In the genomic region with DNA sequence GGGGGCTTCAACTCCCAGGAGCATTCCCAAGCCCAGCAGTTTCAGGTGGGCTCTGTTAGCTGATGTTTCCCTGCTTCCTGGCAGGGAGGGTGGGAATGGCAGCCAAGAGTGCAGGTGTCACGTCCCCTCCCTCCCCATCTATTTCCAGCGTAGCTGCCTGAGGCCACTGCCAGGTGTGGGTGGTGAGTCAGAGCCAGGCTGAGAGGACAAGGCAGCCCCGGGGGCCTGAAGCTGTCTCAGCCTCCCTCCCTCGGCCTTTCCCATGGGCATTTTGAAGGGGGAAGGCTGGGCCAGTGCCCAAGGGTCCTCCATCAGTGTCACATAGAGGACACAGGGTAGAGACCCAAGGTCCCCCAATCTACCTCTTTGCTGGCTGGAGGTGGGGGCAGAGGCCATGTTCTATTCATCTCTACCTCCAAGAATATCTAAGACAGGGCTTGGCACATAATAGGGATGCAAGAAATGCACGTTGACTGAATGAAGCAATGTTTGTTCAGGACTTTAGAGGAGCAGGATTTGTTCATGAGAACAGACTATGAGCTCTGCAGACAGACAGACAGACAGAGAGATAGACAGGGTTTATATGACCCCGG, we compare ENCODE assay signal across 1 cellular context.
TF ChIP-seq lines count a peak whose summit lies in the region.

No MANE protein-coding gene starts in this region.

TF ChIP-seq in HepG2, 621 proteins besides CTCF, POLR2A, EP300 and RAD21 (continued from another document):
- TF ChIP-seq THRA (CRISPR knock-in tag; IDR thresholded peaks at IDR 0.05; ENCODE audit: borderline replicate concordance) (no peak), ZFY (CRISPR knock-in tag; IDR thresholded peaks at IDR 0.05) (no peak), POLR2AphosphoS5 (IDR thresholded peaks at IDR 0.05; ENCODE audit: low read depth, low read length) (no peak), ZNF546 (CRISPR knock-in tag; conservative IDR thresholded peaks at IDR 0.05) (no peak), LRRFIP1 (CRISPR knock-in tag; conservative IDR thresholded peaks at IDR 0.05) (no peak), ADNP (CRISPR knock-in tag; IDR thresholded peaks at IDR 0.05) (0 out of 2 replicates have a peak, but pooled peaks have one; percentile 77), ZNF33B (CRISPR knock-in tag; IDR thresholded peaks at IDR 0.05) (no peak), SMAD1 (CRISPR knock-in tag; IDR thresholded peaks at IDR 0.05; ENCODE audit: borderline replicate concordance, low read depth) (no peak), ZKSCAN8 (CRISPR knock-in tag; IDR thresholded peaks at IDR 0.05; ENCODE audit: borderline replicate concordance) (no peak), ZSCAN30 (CRISPR knock-in tag; IDR thresholded peaks at IDR 0.05) (no peak), ZNF383 (CRISPR knock-in tag; IDR thresholded peaks at IDR 0.05; ENCODE audit: borderline replicate concordance) (no peak), AHR (CRISPR knock-in tag; IDR thresholded peaks at IDR 0.05) (no peak), CEBPG (CRISPR knock-in tag; IDR thresholded peaks at IDR 0.05) (peak; percentile 57), NONO (IDR thresholded peaks at IDR 0.05) (no peak), NONO (CRISPR knock-in tag; conservative IDR thresholded peaks at IDR 0.05) (no peak), ESRRA (CRISPR knock-in tag; IDR thresholded peaks at IDR 0.05; ENCODE audit: low read depth) (no peak), RNF2 (conservative IDR thresholded peaks at IDR 0.05; ENCODE audit: low read depth) (no peak), ELK4 (CRISPR knock-in tag; IDR thresholded peaks at IDR 0.05; ENCODE audit: borderline replicate concordance) (no peak), ZMYM2 (CRISPR knock-in tag; IDR thresholded peaks at IDR 0.05) (no peak), ATM (IDR thresholded peaks at IDR 0.05; ENCODE audit: borderline replicate concordance) (no peak), NFRKB (IDR thresholded peaks at IDR 0.05) (no peak), ZNF564 (CRISPR knock-in tag; IDR thresholded peaks at IDR 0.05) (no peak), ZMYM4 (CRISPR knock-in tag; IDR thresholded peaks at IDR 0.05) (no peak), SMC3 (IDR thresholded peaks at IDR 0.05; ENCODE audit: low read length) (no peak), KIAA2018 (CRISPR knock-in tag; IDR thresholded peaks at IDR 0.05; ENCODE audit: borderline replicate concordance) (no peak), MTA1 (CRISPR knock-in tag; IDR thresholded peaks at IDR 0.05; ENCODE audit: borderline replicate concordance) (no peak), ZNF329 (CRISPR knock-in tag; IDR thresholded peaks at IDR 0.05; ENCODE audit: low read depth) (no peak), TARDBP (CRISPR knock-in tag; IDR thresholded peaks at IDR 0.05) (0 out of 2 replicates have a peak, but pooled peaks have one; percentile 18)
- TF ChIP-seq, protein P1, sequence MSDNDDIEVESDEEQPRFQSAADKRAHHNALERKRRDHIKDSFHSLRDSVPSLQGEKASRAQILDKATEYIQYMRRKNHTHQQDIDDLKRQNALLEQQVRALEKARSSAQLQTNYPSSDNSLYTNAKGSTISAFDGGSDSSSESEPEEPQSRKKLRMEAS (IDR thresholded peaks at IDR 0.05): no peak
- TF ChIP-seq, protein P2, sequence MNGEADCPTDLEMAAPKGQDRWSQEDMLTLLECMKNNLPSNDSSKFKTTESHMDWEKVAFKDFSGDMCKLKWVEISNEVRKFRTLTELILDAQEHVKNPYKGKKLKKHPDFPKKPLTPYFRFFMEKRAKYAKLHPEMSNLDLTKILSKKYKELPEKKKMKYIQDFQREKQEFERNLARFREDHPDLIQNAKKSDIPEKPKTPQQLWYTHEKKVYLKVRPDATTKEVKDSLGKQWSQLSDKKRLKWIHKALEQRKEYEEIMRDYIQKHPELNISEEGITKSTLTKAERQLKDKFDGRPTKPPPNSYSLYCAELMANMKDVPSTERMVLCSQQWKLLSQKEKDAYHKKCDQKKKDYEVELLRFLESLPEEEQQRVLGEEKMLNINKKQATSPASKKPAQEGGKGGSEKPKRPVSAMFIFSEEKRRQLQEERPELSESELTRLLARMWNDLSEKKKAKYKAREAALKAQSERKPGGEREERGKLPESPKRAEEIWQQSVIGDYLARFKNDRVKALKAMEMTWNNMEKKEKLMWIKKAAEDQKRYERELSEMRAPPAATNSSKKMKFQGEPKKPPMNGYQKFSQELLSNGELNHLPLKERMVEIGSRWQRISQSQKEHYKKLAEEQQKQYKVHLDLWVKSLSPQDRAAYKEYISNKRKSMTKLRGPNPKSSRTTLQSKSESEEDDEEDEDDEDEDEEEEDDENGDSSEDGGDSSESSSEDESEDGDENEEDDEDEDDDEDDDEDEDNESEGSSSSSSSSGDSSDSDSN (CRISPR knock-in tag; IDR thresholded peaks at IDR 0.05): 0 out of 2 replicates have a peak, but pooled peaks have one; percentile 23
- TF ChIP-seq, protein P3, sequence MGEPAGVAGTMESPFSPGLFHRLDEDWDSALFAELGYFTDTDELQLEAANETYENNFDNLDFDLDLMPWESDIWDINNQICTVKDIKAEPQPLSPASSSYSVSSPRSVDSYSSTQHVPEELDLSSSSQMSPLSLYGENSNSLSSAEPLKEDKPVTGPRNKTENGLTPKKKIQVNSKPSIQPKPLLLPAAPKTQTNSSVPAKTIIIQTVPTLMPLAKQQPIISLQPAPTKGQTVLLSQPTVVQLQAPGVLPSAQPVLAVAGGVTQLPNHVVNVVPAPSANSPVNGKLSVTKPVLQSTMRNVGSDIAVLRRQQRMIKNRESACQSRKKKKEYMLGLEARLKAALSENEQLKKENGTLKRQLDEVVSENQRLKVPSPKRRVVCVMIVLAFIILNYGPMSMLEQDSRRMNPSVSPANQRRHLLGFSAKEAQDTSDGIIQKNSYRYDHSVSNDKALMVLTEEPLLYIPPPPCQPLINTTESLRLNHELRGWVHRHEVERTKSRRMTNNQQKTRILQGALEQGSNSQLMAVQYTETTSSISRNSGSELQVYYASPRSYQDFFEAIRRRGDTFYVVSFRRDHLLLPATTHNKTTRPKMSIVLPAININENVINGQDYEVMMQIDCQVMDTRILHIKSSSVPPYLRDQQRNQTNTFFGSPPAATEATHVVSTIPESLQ (CRISPR knock-in tag; conservative IDR thresholded peaks at IDR 0.05): no peak
TF ChIP-seq in HepG2: peak in this region for 12.
